1 cellular context compared by ENCODE assay signal in the genomic region with DNA sequence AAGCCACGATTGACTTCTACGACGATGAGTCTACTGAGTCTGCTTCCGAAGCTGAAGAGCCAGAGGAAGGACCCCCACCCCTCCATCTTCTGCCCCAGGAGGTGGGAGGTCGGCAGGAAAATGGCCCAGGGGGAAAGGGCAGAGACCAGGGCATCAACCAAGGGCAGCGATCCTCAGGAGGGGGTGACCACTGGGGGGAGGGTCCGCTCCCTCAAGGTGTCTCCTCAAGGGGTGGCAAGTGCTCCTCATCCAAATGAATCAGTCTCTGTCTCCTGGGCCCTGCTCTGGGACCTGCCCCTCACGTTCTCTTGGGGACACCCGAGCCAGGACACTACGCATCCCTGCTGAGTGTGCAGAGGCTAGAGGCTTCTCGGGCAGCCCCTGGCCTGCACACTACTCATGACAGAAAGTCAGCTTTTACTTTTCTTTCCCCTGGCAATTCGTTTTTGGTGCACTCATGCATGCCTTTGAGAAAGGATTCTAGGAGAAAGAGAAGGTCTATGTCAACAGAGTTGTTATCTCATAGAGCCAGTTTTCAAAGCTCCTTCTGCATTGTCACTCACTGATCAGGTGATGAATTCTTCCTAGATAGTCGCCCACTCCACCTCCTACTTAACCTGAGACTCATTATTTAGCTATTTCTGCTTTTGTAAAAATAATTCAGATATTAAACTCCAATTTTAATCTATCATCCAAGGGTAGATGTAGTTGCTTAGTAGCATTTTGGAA.
TF ChIP-seq lines count a peak whose summit lies in the region.

No MANE protein-coding gene starts in this region.

TF ChIP-seq in K562, 482 proteins besides CTCF, POLR2A, EP300 and RAD21 (continued from another document):
- TF ChIP-seq, protein P1, sequence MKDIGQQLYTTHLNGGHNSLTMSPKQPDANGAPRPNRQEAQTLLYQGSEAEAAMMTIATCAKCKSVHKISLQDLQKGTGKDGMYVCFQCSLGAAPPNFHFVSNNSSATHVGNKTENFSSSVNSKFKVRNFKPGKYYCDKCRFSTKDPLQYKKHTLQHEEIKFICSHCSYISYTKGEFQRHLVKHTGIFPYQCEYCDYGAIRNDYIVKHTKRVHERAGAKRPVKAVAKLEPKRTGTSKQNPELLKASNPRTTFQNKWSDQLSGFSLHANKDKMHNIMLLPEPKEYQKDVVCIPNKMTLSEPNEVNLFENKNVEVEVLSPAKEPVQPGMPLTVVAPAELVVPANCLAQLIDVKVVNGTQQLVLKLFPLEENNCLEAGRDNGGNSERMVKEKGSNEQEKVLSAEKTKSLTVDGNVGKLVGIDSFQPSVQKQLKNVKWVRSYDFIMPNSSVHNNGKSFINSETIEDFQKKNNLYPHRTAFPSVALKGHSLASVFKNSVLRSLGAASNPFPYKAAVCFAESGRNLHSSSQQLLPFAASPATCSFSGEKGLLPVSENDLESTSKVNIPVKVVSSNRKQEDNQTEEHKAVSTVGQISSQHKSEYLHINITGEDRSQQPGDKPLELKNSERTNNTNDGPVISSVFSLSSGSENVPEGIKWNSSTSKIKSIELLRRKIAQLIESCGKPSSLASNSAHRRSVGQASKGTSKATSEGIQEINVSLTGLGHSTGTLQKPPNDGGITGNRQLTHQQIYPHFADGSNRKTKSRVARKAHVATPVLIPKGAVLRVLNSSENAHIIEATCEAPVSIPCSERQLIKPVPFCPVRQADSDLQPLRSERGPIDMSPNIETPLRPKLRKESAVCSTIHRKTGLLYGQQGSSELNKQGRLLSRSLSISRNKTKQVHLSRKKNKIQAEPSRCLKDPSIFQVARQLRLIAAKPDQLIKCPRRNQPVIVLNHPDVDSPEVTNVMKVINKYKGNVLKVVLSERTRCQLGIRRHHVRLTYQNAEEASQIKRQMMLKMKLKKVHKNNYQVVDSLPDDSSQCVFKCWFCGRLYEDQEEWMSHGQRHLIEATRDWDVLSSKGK (CRISPR knock-in tag; IDR thresholded peaks at IDR 0.05) = no peak
- TF ChIP-seq ZKSCAN8 (CRISPR knock-in tag; IDR thresholded peaks at IDR 0.05) (no peak), HDAC2 (IDR thresholded peaks at IDR 0.05) (0 out of 2 replicates have a peak, but pooled peaks have one; percentile 50), KDM1A (IDR thresholded peaks at IDR 0.05) (peak in 1 of 2 experiments; percentile 30; a peak in 1 of 4 replicates), GATAD2A (IDR thresholded peaks at IDR 0.05) (0 out of 2 replicates have a peak, but pooled peaks have one; percentile 48), EP400 (IDR thresholded peaks at IDR 0.05) (no peak), HDAC3 (IDR thresholded peaks at IDR 0.05; ENCODE audit: borderline replicate concordance, partially characterized antibody) (no peak), NFE2 (IDR thresholded peaks at IDR 0.05; ENCODE audit: low read depth) (peak; percentile 83), ZNF316 (IDR thresholded peaks at IDR 0.05) (peak; percentile 49; the same call in 1 of the 2 replicates), EHMT2 (IDR thresholded peaks at IDR 0.05) (0 out of 2 replicates have a peak, but pooled peaks have one; percentile 18), GATA2 (CRISPR knock-in tag; IDR thresholded peaks at IDR 0.05) (peak; percentile 61), POLR3G (IDR thresholded peaks at IDR 0.05; ENCODE audit: extremely low read depth, insufficient read length, insufficient replicate concordance) (no peak), FOXA1 (IDR thresholded peaks at IDR 0.05; ENCODE audit: borderline replicate concordance) (0 out of 2 replicates have a peak, but pooled peaks have one; percentile 36), GATAD2B (IDR thresholded peaks at IDR 0.05; ENCODE audit: borderline replicate concordance) (peak; percentile 27; the same call in 1 of the 2 replicates), ZFP1 (CRISPR knock-in tag; IDR thresholded peaks at IDR 0.05) (no peak), MCM5 (IDR thresholded peaks at IDR 0.05; ENCODE audit: low read depth) (no peak), CSDE1 (IDR thresholded peaks at IDR 0.05) (no peak), SMARCC2 (IDR thresholded peaks at IDR 0.05; ENCODE audit: low read depth) (peak; percentile 71; the same call in 1 of the 2 replicates), FOXM1 (IDR thresholded peaks at IDR 0.05; ENCODE audit: low read depth) (peak; percentile 49; the same call in 1 of the 2 replicates), FOXM1 (CRISPR knock-in tag; IDR thresholded peaks at IDR 0.05; ENCODE audit: low read depth) (no peak), MIER1 (IDR thresholded peaks at IDR 0.05; ENCODE audit: low read depth) (no peak), ILF3 (IDR thresholded peaks at IDR 0.05; ENCODE audit: borderline replicate concordance) (no peak), CC2D1A (IDR thresholded peaks at IDR 0.05) (no peak), HDAC6 (IDR thresholded peaks at IDR 0.05; ENCODE audit: low read depth, low read length) (no peak), MEIS2 (IDR thresholded peaks at IDR 0.05; ENCODE audit: partially characterized antibody) (peak; percentile 87), CTBP1 (IDR thresholded peaks at IDR 0.05; ENCODE audit: borderline replicate concordance) (peak; percentile 54; the same call in 1 of the 2 replicates), SOX6 (IDR thresholded peaks at IDR 0.05) (peak; percentile 83), RB1 (IDR thresholded peaks at IDR 0.05; ENCODE audit: low read depth) (no peak), ARID1B (IDR thresholded peaks at IDR 0.05) (peak; percentile 91), GABPB1 (CRISPR knock-in tag; IDR thresholded peaks at IDR 0.05) (no peak), DACH1 (IDR thresholded peaks at IDR 0.05; ENCODE audit: partially characterized antibody) (peak; percentile 12), TAL1 (IDR thresholded peaks at IDR 0.05) (peak; percentile 80), JUND (IDR thresholded peaks at IDR 0.05; ENCODE audit: borderline replicate concordance, low read depth, low read length) (peak; percentile 22; the same call in 1 of the 2 replicates), JUND (tag; IDR thresholded peaks at IDR 0.05; ENCODE audit: borderline replicate concordance, low read depth, low read length) (no peak), HNRNPLL (IDR thresholded peaks at IDR 0.05; ENCODE audit: low read depth, low read length, poor library complexity, severe bottlenecking) (no peak), MYBL2 (IDR thresholded peaks at IDR 0.05; ENCODE audit: low read depth) (no peak), MYBL2 (CRISPR knock-in tag; IDR thresholded peaks at IDR 0.05; ENCODE audit: borderline replicate concordance) (no peak), ZNF695 (CRISPR knock-in tag; IDR thresholded peaks at IDR 0.05) (no peak), HNRNPUL1 (IDR thresholded peaks at IDR 0.05; ENCODE audit: low read length) (no peak), SP1 (CRISPR knock-in tag; IDR thresholded peaks at IDR 0.05) (no peak), TAF9B (IDR thresholded peaks at IDR 0.05; ENCODE audit: partially characterized antibody) (no peak), RBM25 (IDR thresholded peaks at IDR 0.05; ENCODE audit: low read depth, low read length, severe bottlenecking) (no peak), FOXA3 (CRISPR knock-in tag; conservative IDR thresholded peaks at IDR 0.05 in 1 of 2, IDR thresholded peaks at IDR 0.05 in 1 of 2) (peak; percentile 78 to 85), ZNF311 (CRISPR knock-in tag; IDR thresholded peaks at IDR 0.05) (no peak), NFXL1 (CRISPR knock-in tag; IDR thresholded peaks at IDR 0.05) (no peak), SRSF1 (IDR thresholded peaks at IDR 0.05; ENCODE audit: low read depth, low read length) (no peak), FOSL1 (tag; conservative IDR thresholded peaks at IDR 0.05) (peak; percentile 31), SMARCE1 (IDR thresholded peaks at IDR 0.05) (peak; percentile 82), C11orf30 (IDR thresholded peaks at IDR 0.05; ENCODE audit: low read depth) (peak; percentile 75), HDGF (IDR thresholded peaks at IDR 0.05) (no peak), LARP7 (IDR thresholded peaks at IDR 0.05) (no peak), NCOA4 (IDR thresholded peaks at IDR 0.05; ENCODE audit: partially characterized antibody) (no peak), MEF2D (tag; conservative IDR thresholded peaks at IDR 0.05; ENCODE audit: low read depth) (no peak), TEAD4 (IDR thresholded peaks at IDR 0.05; ENCODE audit: low read length) (peak; percentile 65), TEAD4 (CRISPR knock-in tag; IDR thresholded peaks at IDR 0.05; ENCODE audit: borderline replicate concordance) (no peak), ZEB2 (IDR thresholded peaks at IDR 0.05) (peak; percentile 79; the same call in 1 of the 2 replicates), ZNF239 (CRISPR knock-in tag; IDR thresholded peaks at IDR 0.05) (no peak), ATF1 (CRISPR knock-in tag; IDR thresholded peaks at IDR 0.05) (no peak), ATF1 (tag; IDR thresholded peaks at IDR 0.05) (0 out of 2 replicates have a peak, but pooled peaks have one; percentile 19), NUFIP1 (IDR thresholded peaks at IDR 0.05; ENCODE audit: partially characterized antibody) (no peak), PRMT5 (CRISPR knock-in tag; IDR thresholded peaks at IDR 0.05) (no peak)
- TF ChIP-seq, protein P2, sequence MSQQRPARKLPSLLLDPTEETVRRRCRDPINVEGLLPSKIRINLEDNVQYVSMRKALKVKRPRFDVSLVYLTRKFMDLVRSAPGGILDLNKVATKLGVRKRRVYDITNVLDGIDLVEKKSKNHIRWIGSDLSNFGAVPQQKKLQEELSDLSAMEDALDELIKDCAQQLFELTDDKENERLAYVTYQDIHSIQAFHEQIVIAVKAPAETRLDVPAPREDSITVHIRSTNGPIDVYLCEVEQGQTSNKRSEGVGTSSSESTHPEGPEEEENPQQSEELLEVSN (IDR thresholded peaks at IDR 0.05; ENCODE audit: borderline replicate concordance in 1 of 2, extremely low read depth in 1 of 2, insufficient read depth in 1 of 2, insufficient read length in 1 of 2, low read depth in 1 of 2, low read length in 1 of 2, poor library complexity in 1 of 2, severe bottlenecking in 1 of 2) = no peak
- TF ChIP-seq, protein P3, sequence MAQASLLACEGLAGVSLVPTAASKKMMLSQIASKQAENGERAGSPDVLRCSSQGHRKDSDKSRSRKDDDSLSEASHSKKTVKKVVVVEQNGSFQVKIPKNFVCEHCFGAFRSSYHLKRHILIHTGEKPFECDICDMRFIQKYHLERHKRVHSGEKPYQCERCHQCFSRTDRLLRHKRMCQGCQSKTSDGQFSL (CRISPR knock-in tag; IDR thresholded peaks at IDR 0.05) = no peak
- TF ChIP-seq, protein P3 (tag; IDR thresholded peaks at IDR 0.05) = no peak
- TF ChIP-seq, protein P4, sequence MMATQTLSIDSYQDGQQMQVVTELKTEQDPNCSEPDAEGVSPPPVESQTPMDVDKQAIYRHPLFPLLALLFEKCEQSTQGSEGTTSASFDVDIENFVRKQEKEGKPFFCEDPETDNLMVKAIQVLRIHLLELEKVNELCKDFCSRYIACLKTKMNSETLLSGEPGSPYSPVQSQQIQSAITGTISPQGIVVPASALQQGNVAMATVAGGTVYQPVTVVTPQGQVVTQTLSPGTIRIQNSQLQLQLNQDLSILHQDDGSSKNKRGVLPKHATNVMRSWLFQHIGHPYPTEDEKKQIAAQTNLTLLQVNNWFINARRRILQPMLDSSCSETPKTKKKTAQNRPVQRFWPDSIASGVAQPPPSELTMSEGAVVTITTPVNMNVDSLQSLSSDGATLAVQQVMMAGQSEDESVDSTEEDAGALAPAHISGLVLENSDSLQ (IDR thresholded peaks at IDR 0.05) = peak; percentile 92
- TF ChIP-seq, protein P5, sequence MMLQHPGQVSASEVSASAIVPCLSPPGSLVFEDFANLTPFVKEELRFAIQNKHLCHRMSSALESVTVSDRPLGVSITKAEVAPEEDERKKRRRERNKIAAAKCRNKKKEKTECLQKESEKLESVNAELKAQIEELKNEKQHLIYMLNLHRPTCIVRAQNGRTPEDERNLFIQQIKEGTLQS (IDR thresholded peaks at IDR 0.05) = peak; percentile 8; the same call in 1 of the 2 replicates
- TF ChIP-seq, protein P5 (CRISPR knock-in tag; conservative IDR thresholded peaks at IDR 0.05) = no peak
